Comparison of ENCODE assay signal across 10 cellular contexts in the genomic region with DNA sequence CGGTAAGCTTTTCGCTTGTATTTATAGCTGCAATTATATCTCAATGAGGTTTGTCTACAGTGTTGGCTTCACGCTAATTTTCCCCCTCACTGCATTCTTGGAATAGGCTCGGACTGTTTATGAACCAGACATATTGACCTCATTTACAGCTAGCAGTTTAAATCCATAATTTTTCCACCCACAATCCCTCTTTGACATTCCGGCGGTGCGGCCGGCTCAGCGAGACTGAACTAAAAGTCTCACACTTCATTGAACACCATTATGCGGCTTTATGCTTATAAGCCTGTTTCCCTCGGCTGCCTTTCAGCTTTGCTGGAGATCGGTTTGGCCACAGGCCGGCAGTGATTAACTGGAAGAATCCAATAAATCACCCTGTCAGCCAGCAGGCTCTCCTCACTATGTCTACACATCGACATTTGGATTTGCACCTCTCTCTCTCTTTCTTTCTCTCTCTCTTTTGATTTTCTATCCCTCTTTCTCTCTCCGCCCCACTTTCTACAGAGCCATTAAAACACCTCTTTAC.
A peak's percentile ranks its signal among the peaks of the same experiment; 100 is the strongest.
DNase-seq lines count a peak whose midpoint lies in the region; ATAC-seq and TF ChIP-seq lines count a peak whose summit lies in the region.
"Had no signal": no experiment of that assay in that cellular context is flagged by ENCODE, and none has a peak within 500 bp of the region (broad histone marks: within the 10 kb centered on the region; RNA-seq: fewer than 3 reads in every experiment).

No MANE protein-coding gene starts in this region.

- peak overlapping the region in 1 of 2 donors; percentile 4 for H3K9ac ChIP-seq in stomach smooth muscle (ENCODE audit: low read length in 2 of 2)

- peaks cover 0 to 5% of the 10 kb centered on the region in 2 donors for H3K9me3 ChIP-seq in stomach smooth muscle (ENCODE audit: control insufficient read depth in 2 of 2, low read length in 2 of 2)

- H3K36me3 ChIP-seq in stomach smooth muscle (ENCODE audit: control insufficient read depth in 2 of 2, insufficient read depth in 2 of 2, low read length in 2 of 2): no peaks in the 10 kb centered on the region

- peaks cover 12 to 21% of the 10 kb centered on the region in 2 donors for H3K27me3 ChIP-seq in stomach smooth muscle (ENCODE audit: control insufficient read depth in 1 of 2, insufficient read depth in 2 of 2, low read length in 2 of 2)

- intact Hi-C loops in head of caudate nucleus (cut with DNase I): no loop called here

- H3K27ac ChIP-seq in stomach smooth muscle (ENCODE audit: low read length): no peak overlapping the region

- TF ChIP-seq CTCF in HFF-Myc (IDR thresholded peaks at IDR 0.05; ENCODE audit: low read depth, low read length, missing control alignments): no peak

- DNase-seq in HFF-Myc (ENCODE audit: extremely low read depth, low read depth) (peak; percentile 19), NCI-H774 (lab: John Stamatoyannopoulos, UW) (peak; percentile 32), head of caudate nucleus (peak in 30 of 42 donors; percentile 11 to 58 (median 34))
- DNase-seq in activated CD4-positive, CD25-positive, alpha-beta regulatory T cell treated with anti-CD3 and anti-CD28 coated beads, Interleukin-2, amount 50 U/mL, for 72 hours: no peak
- DNase-seq: Karpas-422; stimulated activated naive CD4-positive, alpha-beta T cell had no signal

- peak overlapping the region; percentile 20; the same call in 1 of the 2 replicates for H3K4me3 ChIP-seq in HFF-Myc (replicated peaks; ENCODE audit: low read depth, low read length)
- H3K4me3 ChIP-seq in stomach smooth muscle (ENCODE audit: low read length in 2 of 2): peak overlapping the region; percentile 56 to 59

- no peak for ATAC-seq in HG02610 (IDR thresholded peaks at IDR 0.05; ENCODE audit: unreplicated experiment)
- ATAC-seq in HG03159 (IDR thresholded peaks at IDR 0.05; ENCODE audit: unreplicated experiment): no peak
- ATAC-seq in GM18868 (IDR thresholded peaks at IDR 0.05; ENCODE audit: unreplicated experiment): no peak

- H3K4me1 ChIP-seq in stomach smooth muscle (ENCODE audit: control insufficient read depth, insufficient read depth, low read length): peaks cover 11% of the 10 kb centered on the region
